Comparison of ENCODE assay signal across 21 cellular contexts in the genomic region with DNA sequence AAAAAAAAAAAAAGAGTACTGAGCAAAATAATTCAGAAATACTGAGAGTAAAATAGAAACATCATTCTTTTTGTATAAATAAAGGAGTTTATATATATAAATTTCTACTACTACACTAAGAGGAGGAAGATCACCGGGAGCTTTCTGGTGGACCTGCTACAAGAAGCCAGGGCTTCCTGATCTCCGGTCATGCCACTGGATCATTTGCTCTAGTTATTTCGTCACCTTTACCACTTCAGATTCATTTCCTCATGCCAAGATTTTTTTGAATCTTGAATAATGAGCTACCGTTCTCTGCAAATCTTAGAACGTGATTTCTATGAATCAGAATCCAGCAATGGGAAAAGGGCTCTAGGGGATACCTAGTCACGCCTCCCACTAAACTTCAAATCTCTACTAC. TPM values are rescaled to one million over a fixed set of nuclear protein-coding genes. Genes with fewer than 3 reads are reported as not detected.
DNase-seq lines count a peak whose midpoint lies in the region; ATAC-seq and TF ChIP-seq lines count a peak whose summit lies in the region.
"Had no signal": no experiment of that assay in that cellular context is flagged by ENCODE, and none has a peak within 500 bp of the region (broad histone marks: within the 10 kb centered on the region; RNA-seq: fewer than 3 reads in every experiment).

No MANE protein-coding gene starts in this region.

- 45 to 53% methylated on average over 6 of the region's 6 CpGs for WGBS in lung, 2 donors

- no peaks in the 10 kb centered on the region for H3K36me3 Mint-ChIP-seq in HFFc6 (ENCODE audit: low read depth)

- H3K4me3 ChIP-seq in dorsolateral prefrontal cortex: no peak overlapping the region
- no peak overlapping the region for H3K4me3 ChIP-seq in lung
- H3K4me3 ChIP-seq: MG63, SJSA1 had no signal

- ATAC-seq in lung (ENCODE audit: insufficient read depth, low FRiP score) (peak; percentile 53), Right ventricle myocardium inferior (no peak)

- H3K27me3 Mint-ChIP-seq in HFFc6 (ENCODE audit: insufficient read depth): peaks cover 8% of the 10 kb centered on the region
- H3K27me3 Mint-ChIP-seq: B cell; CD4-positive, CD25-positive, alpha-beta regulatory T cell had no signal

- TF ChIP-seq CTCF in dorsolateral prefrontal cortex (IDR thresholded peaks at IDR 0.05 in 54 of 56, conservative IDR thresholded peaks at IDR 0.05 in 2 of 56; ENCODE audit: low read depth in 1 of 56, partially characterized antibody in 56 of 56) (no peak), lung (IDR thresholded peaks at IDR 0.05; ENCODE audit: control extremely low read depth, extremely low read depth) (no peak), HFFc6 (IDR thresholded peaks at IDR 0.05) (no peak)

- H3K9me3 ChIP-seq in lung (ENCODE audit: control insufficient read depth in 2 of 2, insufficient read depth in 1 of 2, low read length in 1 of 2): no peaks in the 10 kb centered on the region
- H3K9me3 ChIP-seq: MG63, SJSA1 had no signal

- peaks cover 11% of the 10 kb centered on the region in 2 donors for H3K36me3 ChIP-seq in lung (ENCODE audit: control insufficient read depth in 2 of 2, insufficient read depth in 2 of 2, low read length in 2 of 2)
- H3K36me3 ChIP-seq: SJSA1 had no signal

- no peaks in the 10 kb centered on the region for H3K4me1 Mint-ChIP-seq in HFFc6 (ENCODE audit: low read depth)
- H3K4me1 Mint-ChIP-seq: CD4-positive, CD25-positive, alpha-beta regulatory T cell had no signal

- peak; percentile 78 for DNase-seq in CD1c-positive myeloid dendritic cell (ENCODE audit: extremely low spot score)
- peak; percentile 38 to 80 for DNase-seq in NOMO-1 (lab: John Stamatoyannopoulos, UW; ENCODE audit: unreplicated experiment in 2 of 2)
- no peak for DNase-seq in dorsolateral prefrontal cortex
- peak; percentile 40 for DNase-seq in lung (ENCODE audit: low spot score)
- no peak for DNase-seq in HFFc6
- no peak for DNase-seq in Right ventricle myocardium inferior (ENCODE audit: missing footprints)
- no peak for DNase-seq in T-helper 9 cell
- DNase-seq: CD4-positive, CD25-positive, alpha-beta regulatory T cell; DMS79; H7; Kasumi-1; MG63; NCI-H1105; NCI-H146; NCI-H2029; NCI-H345; NCI-H524 treated with DMSO at 0.1 percent for 48 hours; T-helper 1 cell had no signal

- H3K27me3 ChIP-seq in dorsolateral prefrontal cortex: no peaks in the 10 kb centered on the region
- no peaks in the 10 kb centered on the region for H3K27me3 ChIP-seq in lung (ENCODE audit: control insufficient read depth, insufficient read depth)
- H3K27me3 ChIP-seq: MG63, SJSA1 had no signal

- H3K27ac ChIP-seq in dorsolateral prefrontal cortex (peak overlapping the region in 33 of 59 donors; percentile 4 to 81 (median 50)), lung (ENCODE audit: low read depth in 1 of 2, low read length in 1 of 2) (no peak overlapping the region)
- H3K27ac ChIP-seq: RWPE1, SJSA1 had no signal

- H3K4me3 Mint-ChIP-seq in HFFc6: no peak overlapping the region
- H3K4me3 Mint-ChIP-seq: B cell; CD4-positive, CD25-positive, alpha-beta regulatory T cell had no signal

- H3K9me3 Mint-ChIP-seq in HFFc6: peaks cover 4% of the 10 kb centered on the region; the same call in 1 of the 2 replicates
- H3K9me3 Mint-ChIP-seq: CD4-positive, CD25-positive, alpha-beta regulatory T cell had no signal

- H3K27ac Mint-ChIP-seq in HFFc6: no peak overlapping the region
- H3K27ac Mint-ChIP-seq: B cell; CD4-positive, CD25-positive, alpha-beta regulatory T cell had no signal

- no peaks in the 10 kb centered on the region for H3K4me1 ChIP-seq in lung (ENCODE audit: control insufficient read depth in 2 of 2, insufficient read depth in 2 of 2, low read length in 2 of 2)
- H3K4me1 ChIP-seq: SJSA1 had no signal

- intact Hi-C loops in dorsolateral prefrontal cortex (cut with DNase I) (no loop called here), Right ventricle myocardium inferior (cut with DNase I) (no loop called here)

RNA-seq across cellular contexts. Expression of a gene that starts 51.9 kb away (rescaled TPM):
- total RNA-seq in dorsolateral prefrontal cortex (100 to 1,000 TPM; 127 to 231 (median 166) TPM), lung (100 to 1,000 TPM in 1 of 2 donors, 10 to 100 TPM in 1; 68.3 to 129 TPM), Right ventricle myocardium inferior (37.1 TPM)
- polyA plus RNA-seq in lung: 10 to 100 TPM; 55.9 to 64.8 TPM
- total RNA-seq in HFFc6 (2021; fragmentation: NEBNext Ultra II Directional; extraction: Animal tissue kit (Norgen Biotek cat#: 25700)): 10 to 100 TPM; 64.6 to 90.7 (median 73.4) TPM

Comparison
In these comparisons a context has a peak if more than half of its experiments do, and no peak if none do; other contexts are left out.
1. DNase-seq: peak in CD1c-positive myeloid dendritic cell (single experiment), NOMO-1 (2 of 2) and lung (single experiment); none in dorsolateral prefrontal cortex (0 of 10), HFFc6 (single experiment), Right ventricle myocardium inferior (single experiment) and T-helper 9 cell (single experiment).
2. H3K27ac ChIP-seq: peak in dorsolateral prefrontal cortex (33 of 59); none in lung (0 of 2).